ENCODE assay signal across 10 cellular contexts in the genomic region with DNA sequence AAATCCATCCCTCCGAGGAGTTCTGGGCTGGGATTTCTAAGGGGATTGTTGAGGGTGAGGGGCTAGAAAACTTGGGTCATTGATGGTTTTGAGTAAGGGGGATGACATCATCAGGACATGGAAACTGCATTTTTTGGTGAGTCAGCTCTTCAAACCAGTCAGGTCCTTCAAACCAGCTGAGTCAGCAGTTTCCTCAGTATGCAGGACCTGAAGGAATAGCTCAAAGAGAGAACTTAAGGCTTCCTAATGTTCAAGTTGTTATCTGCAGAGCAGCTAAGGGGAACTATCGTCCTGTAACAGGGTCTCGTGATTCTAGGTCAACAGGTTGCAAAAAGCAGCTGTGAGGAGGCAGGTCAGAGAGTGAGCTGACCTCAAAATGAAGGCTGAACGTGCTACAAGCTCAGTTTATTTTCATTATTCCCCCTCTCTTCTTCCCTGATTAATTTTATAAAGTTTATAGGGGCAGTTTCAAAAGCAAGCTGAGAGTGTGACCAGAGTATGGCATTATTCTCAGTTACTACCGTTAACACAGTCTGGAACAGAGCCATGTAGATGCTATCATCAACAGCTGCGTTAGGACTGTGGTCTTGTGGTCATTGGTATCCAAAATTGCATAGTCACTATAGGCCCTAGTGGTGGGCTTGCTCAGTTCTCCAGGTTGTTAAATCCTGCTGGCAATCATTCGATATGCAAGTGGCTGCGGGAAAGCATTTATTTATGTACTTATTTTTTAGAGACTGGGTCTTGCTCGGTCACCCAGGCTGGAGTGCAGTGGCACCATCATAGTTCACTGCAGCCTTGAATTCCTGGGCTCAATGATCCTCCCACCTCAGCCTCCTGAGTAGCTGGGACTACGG. TPM values are rescaled to one million over a fixed set of nuclear protein-coding genes. Genes with fewer than 3 reads are reported as not detected.
DNase-seq lines count a peak whose midpoint lies in the region; ATAC-seq and TF ChIP-seq lines count a peak whose summit lies in the region.
"Had no signal": no experiment of that assay in that cellular context is flagged by ENCODE, and none has a peak within 500 bp of the region (broad histone marks: within the 10 kb centered on the region; RNA-seq: fewer than 3 reads in every experiment).

No MANE protein-coding gene starts in this region.

- no peak overlapping the region for H2BK5ac ChIP-seq in mesendoderm (ENCODE audit: low read length)

- no peak overlapping the region for H3K9ac ChIP-seq in mesendoderm (ENCODE audit: low read length)

- H3K79me2 ChIP-seq in mesendoderm (ENCODE audit: control insufficient read depth, insufficient read depth, low read length) = no peaks in the 10 kb centered on the region

- no peak overlapping the region for H3K23ac ChIP-seq in mesendoderm (ENCODE audit: low read length)

- in situ Hi-C loops in brain microvascular endothelial cell (cut with HindIII; ENCODE audit: low pct_ligation_motif_present, low sequenced_read_pairs) = no loop called here

- no peak overlapping the region for H3K56ac ChIP-seq in mesendoderm (ENCODE audit: low read length)

- TF ChIP-seq CTCF in brain microvascular endothelial cell (IDR thresholded peaks at IDR 0.05; ENCODE audit: low read depth, low read length, missing control alignments) (peak; percentile 27), WERI-Rb-1 (IDR thresholded peaks at IDR 0.05; ENCODE audit: low read depth, low read length) (no peak)

- H3K9me3 ChIP-seq in aorta (ENCODE audit: control insufficient read depth, low read length) (no peaks in the 10 kb centered on the region), WERI-Rb-1 (ENCODE audit: severe bottlenecking) (no peaks in the 10 kb centered on the region)

- H3K4ac ChIP-seq in mesendoderm (ENCODE audit: low read depth, low read length) = no peak overlapping the region

- H4K8ac ChIP-seq in mesendoderm (ENCODE audit: low read depth, low read length) = no peak overlapping the region

- H3K4me3 ChIP-seq in brain microvascular endothelial cell (ENCODE audit: low read depth, low read length) (no peak overlapping the region), mesendoderm (ENCODE audit: low read length) (no peak overlapping the region), aorta (ENCODE audit: low read length in 2 of 2) (no peak overlapping the region), WERI-Rb-1 (ENCODE audit: low read depth, low read length) (no peak overlapping the region)

- no peak overlapping the region for H2AK5ac ChIP-seq in mesendoderm (ENCODE audit: low read length)

- ATAC-seq in aorta (ENCODE audit: low FRiP score) = no peak
- ATAC-seq: T-cell had no signal

- no CpG with 5 or more reads among the region's 10 CpGs for WGBS in mesendoderm (ENCODE audit: extremely low coverage, insufficient coverage, low lambda C conversion rate)
- WGBS in aorta, 2 donors = 78 to 80% methylated on average over 10 of the region's 10 CpGs

- peak; percentile 73 for DNase-seq in CD1c-positive myeloid dendritic cell (ENCODE audit: extremely low spot score)
- peak; percentile 85 for DNase-seq in M059J (ENCODE audit: low read depth)
- DNase-seq in brain microvascular endothelial cell = peak; percentile 36
- DNase-seq in mesendoderm = peak; percentile 90
- no peak for DNase-seq in aorta
- no peak for DNase-seq in D341Med (ENCODE audit: low spot score)
- no peak for DNase-seq in NCI-H1092 (lab: John Stamatoyannopoulos, UW)
- DNase-seq in WERI-Rb-1 = no peak
- DNase-seq: stimulated activated CD8-positive, alpha-beta memory T cell treated with anti-CD3 and anti-CD28 coated beads, Interleukin-4, amount 100 ng/mL, for 48 hours; T-cell had no signal

- H3K36me3 ChIP-seq in brain microvascular endothelial cell (replicated peaks) (no peaks in the 10 kb centered on the region), mesendoderm (ENCODE audit: control insufficient read depth, insufficient read depth, low read length) (no peaks in the 10 kb centered on the region), aorta (ENCODE audit: control insufficient read depth in 1 of 2, insufficient read depth in 2 of 2, low read length in 1 of 2) (no peaks in the 10 kb centered on the region), WERI-Rb-1 (no peaks in the 10 kb centered on the region)

- H4K5ac ChIP-seq in mesendoderm (ENCODE audit: low read length) = no peak overlapping the region

- H3K27me3 ChIP-seq in brain microvascular endothelial cell (replicated peaks) (no peaks in the 10 kb centered on the region), mesendoderm (ENCODE audit: insufficient read depth, low read length, poor library complexity) (no peaks in the 10 kb centered on the region), aorta (ENCODE audit: control insufficient read depth in 1 of 2, insufficient read depth in 2 of 2, low read length in 1 of 2) (no peaks in the 10 kb centered on the region), WERI-Rb-1 (ENCODE audit: insufficient read depth, low read depth, severe bottlenecking) (no peaks in the 10 kb centered on the region)

- no peak overlapping the region for H2BK15ac ChIP-seq in mesendoderm (replicated peaks; ENCODE audit: low read depth)

- H3K27ac ChIP-seq in brain microvascular endothelial cell (no peak overlapping the region), mesendoderm (ENCODE audit: low read depth, low read length) (no peak overlapping the region), aorta (ENCODE audit: low read depth in 1 of 2, low read length in 2 of 2) (no peak overlapping the region), WERI-Rb-1 (no peak overlapping the region)

- no peak overlapping the region for H2BK120ac ChIP-seq in mesendoderm (ENCODE audit: low read depth, low read length)

- intact Hi-C loops in aorta (cut with DNase I) = no loop called here

- H3K4me2 ChIP-seq in mesendoderm (ENCODE audit: low read length) = no peak overlapping the region

- no peak overlapping the region for H3K18ac ChIP-seq in mesendoderm (ENCODE audit: low read length)

- H3K4me1 ChIP-seq in mesendoderm (ENCODE audit: control insufficient read depth, low read depth, low read length) (peaks cover 2% of the 10 kb centered on the region), aorta (ENCODE audit: control insufficient read depth in 1 of 2, insufficient read depth in 2 of 2, low read length in 2 of 2) (no peaks in the 10 kb centered on the region)

- H3K79me1 ChIP-seq in mesendoderm (ENCODE audit: low read length) = no peaks in the 10 kb centered on the region

RNA-seq across cellular contexts. Expression of a gene that starts 10.7 kb away (rescaled TPM):
- 17.1 and 49.2 TPM in 2 replicates for total RNA-seq in M059J (2014; rRNA removed; shearing (Covaris generic))
- 18.5 TPM for polyA plus RNA-seq in mesendoderm (2013, experiment 1 of 2)
- 20.4 TPM for polyA plus RNA-seq in mesendoderm (2013, experiment 2 of 2)
- total RNA-seq in aorta = 10 to 100 TPM; 64.7 to 72.7 TPM
- 10 to 100 TPM; 19.1 to 20.8 TPM for polyA plus RNA-seq in aorta

Comparison
In these comparisons a context has a peak if more than half of its experiments do, and no peak if none do; other contexts are left out.
1. DNase-seq: peak in CD1c-positive myeloid dendritic cell (single experiment), M059J (single experiment), brain microvascular endothelial cell (single experiment) and mesendoderm (single experiment); none in aorta (0 of 2), D341Med (single experiment), NCI-H1092 (single experiment) and WERI-Rb-1 (single experiment).